11 cellular contexts compared by ENCODE assay signal in genomic region chr4:101114936-101115372, GRCh38.
DNase-seq lines count a peak whose midpoint lies in the region; ATAC-seq and TF ChIP-seq lines count a peak whose summit lies in the region.
"Had no signal": no experiment of that assay in that cellular context is flagged by ENCODE, and none has a peak within 500 bp of the region (broad histone marks: within the 10 kb centered on the region; RNA-seq: fewer than 3 reads in every experiment).

No MANE protein-coding gene starts in this region.

- H3K27me3 ChIP-seq in HUES6 (ENCODE audit: control insufficient read depth, insufficient read depth, low read length) (no peaks in the 10 kb centered on the region), iPS DF 6.9 (ENCODE audit: control insufficient read depth, insufficient read depth, low read length) (no peaks in the 10 kb centered on the region), smooth muscle cell (ENCODE audit: low read depth) (no peaks in the 10 kb centered on the region)

- peak overlapping the region; percentile 71 for H3K4me2 ChIP-seq in smooth muscle cell

- no peak overlapping the region for H3K4me3 Mint-ChIP-seq in naive thymus-derived CD8-positive, alpha-beta T cell
- H3K4me3 Mint-ChIP-seq: activated T-helper 1 cell treated with anti-CD3 and anti-CD28 coated beads, Interleukin-12 subunit alpha, Interleukin-12 subunit beta, Interleukin-2, Interleukin-4 antibody, amounts not matched to agents 30 ng/mL and 10 ng/mL and 1 ng/mL, durations not matched to agents 14 hours and 24 hours and 36 hours had no signal

- peaks cover 42% of the 10 kb centered on the region for H3K79me2 ChIP-seq in smooth muscle cell (ENCODE audit: low read depth)

- H3K27ac ChIP-seq in HUES6 (ENCODE audit: low read depth, low read length) (peak overlapping the region; percentile 65; the same call in 1 of the 2 replicates), iPS DF 6.9 (ENCODE audit: low read length) (no peak overlapping the region), smooth muscle cell (ENCODE audit: low read depth) (peak overlapping the region; percentile 64)

- POLR2A ChIA-PET in naive thymus-derived CD8-positive, alpha-beta T cell (lab: Charles Lee): no interaction called here

- H3K4me1 ChIP-seq in HUES6 (ENCODE audit: control insufficient read depth, insufficient read depth, low read length) (peaks cover 13% of the 10 kb centered on the region), iPS DF 6.9 (ENCODE audit: control insufficient read depth, insufficient read depth, low read length) (peaks cover 1% of the 10 kb centered on the region; the same call in 1 of the 2 replicates), smooth muscle cell (ENCODE audit: low read depth) (peaks cover 28% of the 10 kb centered on the region)

- H3K9me3 ChIP-seq in HUES6 (ENCODE audit: control insufficient read depth, insufficient read depth, low read depth, low read length) (no peaks in the 10 kb centered on the region), iPS DF 6.9 (ENCODE audit: control insufficient read depth, insufficient read depth, low read length) (no peaks in the 10 kb centered on the region), smooth muscle cell (replicated peaks; ENCODE audit: low read depth) (no peaks in the 10 kb centered on the region)

- peaks cover 0 to 2% (median 0%) of the 10 kb centered on the region in 9 donors for H3K9me3 Mint-ChIP-seq in naive thymus-derived CD8-positive, alpha-beta T cell
- H3K9me3 Mint-ChIP-seq: activated T-helper 1 cell treated with anti-CD3 and anti-CD28 coated beads, Interleukin-12 subunit alpha, Interleukin-12 subunit beta, Interleukin-2, Interleukin-4 antibody, amounts not matched to agents 30 ng/mL and 10 ng/mL and 1 ng/mL, durations not matched to agents 14 hours and 24 hours and 36 hours had no signal

- peak; percentile 58 for DNase-seq in astrocyte of the hippocampus (ENCODE audit: low read depth, low spot score)
- peak; percentile 22 for DNase-seq in iPS DF 6.9 (ENCODE audit: low read depth, low spot score)
- no peak for DNase-seq in smooth muscle cell (lab: John Stamatoyannopoulos, UW; ENCODE audit: unreplicated experiment)
- no peak for DNase-seq in naive thymus-derived CD8-positive, alpha-beta T cell
- no peak for DNase-seq in occipital lobe (lab: John Stamatoyannopoulos, UW)
- no peak for DNase-seq in NK-92 (lab: John Stamatoyannopoulos, UW; ENCODE audit: unreplicated experiment)
- DNase-seq: NCI-H2081 treated with DMSO at 0.1 percent for 48 hours, T-helper 2 cell had no signal

- H3K36me3 ChIP-seq in HUES6 (ENCODE audit: control insufficient read depth, insufficient read depth, low read length) (no peaks in the 10 kb centered on the region), iPS DF 6.9 (ENCODE audit: control insufficient read depth, insufficient read depth, low read length) (no peaks in the 10 kb centered on the region), smooth muscle cell (ENCODE audit: low read depth) (no peaks in the 10 kb centered on the region)

- H3K9ac ChIP-seq in HUES6 (ENCODE audit: low read length): peak overlapping the region; percentile 50
- H3K9ac ChIP-seq in smooth muscle cell (ENCODE audit: low read depth): no peak overlapping the region

- no peak overlapping the region for H3K27ac Mint-ChIP-seq in naive thymus-derived CD8-positive, alpha-beta T cell
- H3K27ac Mint-ChIP-seq: activated T-helper 1 cell treated with anti-CD3 and anti-CD28 coated beads, Interleukin-12 subunit alpha, Interleukin-12 subunit beta, Interleukin-2, Interleukin-4 antibody, amounts not matched to agents 30 ng/mL and 10 ng/mL and 1 ng/mL, durations not matched to agents 14 hours and 24 hours and 36 hours had no signal

- H2AFZ ChIP-seq in smooth muscle cell (ENCODE audit: low read depth): no peak overlapping the region

- no peaks in the 10 kb centered on the region for H3K27me3 Mint-ChIP-seq in naive thymus-derived CD8-positive, alpha-beta T cell

- peaks cover 30% of the 10 kb centered on the region for H4K20me1 ChIP-seq in smooth muscle cell (ENCODE audit: low read depth)

- no peak for TF ChIP-seq CTCF in smooth muscle cell (IDR thresholded peaks at IDR 0.05; ENCODE audit: borderline replicate concordance, insufficient read depth, poor library complexity, severe bottlenecking)

- H3F3A ChIP-seq in smooth muscle cell (ENCODE audit: low read depth): peaks cover 10% of the 10 kb centered on the region

- WGBS in iPS DF 6.9 (ENCODE audit: insufficient coverage, insufficient read length): no CpG with 5 or more reads among the region's 2 CpGs
- 0% methylated on average over 2 of the region's 2 CpGs for WGBS in smooth muscle cell (ENCODE audit: low lambda C conversion rate)

- ATAC-seq in naive thymus-derived CD8-positive, alpha-beta T cell: no peak
- no peak for ATAC-seq in GM19455 (IDR thresholded peaks at IDR 0.05; ENCODE audit: unreplicated experiment)

- H3K4me3 ChIP-seq in HUES6 (ENCODE audit: low read depth, low read length) (no peak overlapping the region), iPS DF 6.9 (ENCODE audit: low read length) (no peak overlapping the region), smooth muscle cell (no peak overlapping the region)

- no peaks in the 10 kb centered on the region for H3K36me3 Mint-ChIP-seq in naive thymus-derived CD8-positive, alpha-beta T cell

- H3K4me1 Mint-ChIP-seq in naive thymus-derived CD8-positive, alpha-beta T cell: peaks cover 0 to 5% (median 3%) of the 10 kb centered on the region in 4 donors

Comparison
In these comparisons a context has a peak if more than half of its experiments do, and no peak if none do; other contexts are left out.
1. DNase-seq: peak in astrocyte of the hippocampus (single experiment) and iPS DF 6.9 (single experiment); none in smooth muscle cell (single experiment), naive thymus-derived CD8-positive, alpha-beta T cell (0 of 10), occipital lobe (single experiment) and NK-92 (single experiment).